17 cellular contexts compared by ENCODE assay signal in genomic region chr1:50973255-50973654, GRCh38. TPM values are rescaled to one million over a fixed set of nuclear protein-coding genes. Genes with fewer than 3 reads are reported as not detected.
DNase-seq lines count a peak whose midpoint lies in the region; ATAC-seq and TF ChIP-seq lines count a peak whose summit lies in the region.
"Had no signal": no experiment of that assay in that cellular context is flagged by ENCODE, and none has a peak within 500 bp of the region (broad histone marks: within the 10 kb centered on the region; RNA-seq: fewer than 3 reads in every experiment).

No MANE protein-coding gene starts in this region.

- H3K4me1 ChIP-seq in gastrocnemius medialis, result peaks cover 30 to 32% of the 10 kb centered on the region in 2 donors

- no peaks in the 10 kb centered on the region for H3K27me3 ChIP-seq in gastrocnemius medialis
- H3K27me3 ChIP-seq in CD4-positive, alpha-beta T cell (ENCODE audit: control insufficient read depth, insufficient read depth, low read length), result peaks cover 10% of the 10 kb centered on the region

- peaks cover 25% of the 10 kb centered on the region for H3K4me1 Mint-ChIP-seq in T-helper 17 cell
- H3K4me1 Mint-ChIP-seq in CD4-positive, alpha-beta T cell (ENCODE audit: low read depth), result peaks cover 34% of the 10 kb centered on the region
- peaks cover 31% of the 10 kb centered on the region for H3K4me1 Mint-ChIP-seq in activated CD4-positive, alpha-beta memory T cell treated with anti-CD3 and anti-CD28 coated beads for 36 hours (ENCODE audit: low read depth)

- no peak overlapping the region for H3K4me3 Mint-ChIP-seq in T-helper 17 cell
- H3K4me3 Mint-ChIP-seq in CD4-positive, alpha-beta T cell, result no peak overlapping the region
- no peak overlapping the region for H3K4me3 Mint-ChIP-seq in activated CD4-positive, alpha-beta memory T cell treated with anti-CD3 and anti-CD28 coated beads for 36 hours
- H3K4me3 Mint-ChIP-seq: activated naive CD4-positive, alpha-beta T cell treated with anti-CD3 and anti-CD28 coated beads, Interleukin-2, amount 10 ng/mL, durations not matched to agents 7 days and 5 days; dendritic cell treated with granulocyte-macrophage colony-stimulating factor and Interleukin-4, amounts not matched to agents 40 ng/mL and 50 ng/mL, for 4 days; mesothelial cell of epicardium had no signal

- no peaks in the 10 kb centered on the region for H3K36me3 ChIP-seq in gastrocnemius medialis

- CTCF ChIA-PET in CD4-positive, alpha-beta T cell (lab: Charles Lee), result interaction anchor here (0.9 kb wide), 1 partner anchor 43 kb away, joined by 3 read pairs; no protein-coding TSS in a partner anchor
- CTCF ChIA-PET in activated CD4-positive, alpha-beta memory T cell treated with anti-CD3 and anti-CD28 coated beads for 36 hours (lab: Charles Lee), result interaction anchor here (0.8 to 1.9 kb wide), 2 partner anchors 100 to 216 kb away, joined by 3 to 7 read pairs; no protein-coding TSS in a partner anchor

- H3K27ac ChIP-seq in gastrocnemius medialis, result peak overlapping the region; percentile 70 to 99 (median 98)
- H3K27ac ChIP-seq in CD4-positive, alpha-beta T cell (ENCODE audit: low read depth, low read length), result no peak overlapping the region
- H3K27ac ChIP-seq: C4-2B had no signal

- ATAC-seq in gastrocnemius medialis (no peak), T-helper 17 cell (no peak)
- ATAC-seq in CD4-positive, alpha-beta T cell (ENCODE audit: poor library complexity), result no peak

- no peaks in the 10 kb centered on the region for H3K9me3 Mint-ChIP-seq in CD4-positive, alpha-beta T cell
- H3K9me3 Mint-ChIP-seq in activated CD4-positive, alpha-beta memory T cell treated with anti-CD3 and anti-CD28 coated beads for 36 hours, result no peaks in the 10 kb centered on the region
- H3K9me3 Mint-ChIP-seq: activated naive CD4-positive, alpha-beta T cell treated with anti-CD3 and anti-CD28 coated beads, Interleukin-2, amount 10 ng/mL, durations not matched to agents 7 days and 5 days; dendritic cell treated with granulocyte-macrophage colony-stimulating factor and Interleukin-4, amounts not matched to agents 40 ng/mL and 50 ng/mL, for 4 days; mesothelial cell of epicardium had no signal

- intact Hi-C loops in gastrocnemius medialis (cut with DNase I; ENCODE audit: low total_unique reads), result loop anchor here (10.0 kb wide), 1 partner anchor 902 kb away; the partner anchor contains the start of gene NRDC
- intact Hi-C loops in CD4-positive, alpha-beta T cell (cut with DNase I, micrococcal nuclease), result loop anchor here in 1 of 2 experiments (10.0 kb wide), 1 partner anchor 542 kb away; the partner anchor contains the start of gene EPS15
- intact Hi-C loops in activated CD4-positive, alpha-beta memory T cell treated with anti-CD3 and anti-CD28 coated beads for 36 hours (cut with micrococcal nuclease), result loop anchor here (10.0 kb wide), 1 partner anchor 222 kb away; no protein-coding TSS in a partner anchor

- TF ChIP-seq CTCF in gastrocnemius medialis (IDR thresholded peaks at IDR 0.05 in 4 of 5, conservative IDR thresholded peaks at IDR 0.05 in 1 of 5), result no peak
- no peak for TF ChIP-seq CTCF in CD4-positive, alpha-beta T cell (IDR thresholded peaks at IDR 0.05)

- no peak for TF ChIP-seq POLR2A in gastrocnemius medialis (IDR thresholded peaks at IDR 0.05)

- H3K27me3 Mint-ChIP-seq in T-helper 17 cell, result peaks cover 8% of the 10 kb centered on the region
- H3K27me3 Mint-ChIP-seq in CD4-positive, alpha-beta T cell, result peaks cover 15% of the 10 kb centered on the region
- H3K27me3 Mint-ChIP-seq in activated CD4-positive, alpha-beta memory T cell treated with anti-CD3 and anti-CD28 coated beads for 36 hours, result peaks cover 40% of the 10 kb centered on the region

- POLR2A ChIA-PET in CD4-positive, alpha-beta T cell (lab: Charles Lee), result interaction anchor here (1.6 kb wide), 1 partner anchor 13 kb away, joined by 5 read pairs; the partner anchor contains the start of gene FAF1
- POLR2A ChIA-PET in activated CD4-positive, alpha-beta memory T cell treated with anti-CD3 and anti-CD28 coated beads for 36 hours (lab: Charles Lee), result no interaction called here

- H3K9me3 ChIP-seq in gastrocnemius medialis, result no peaks in the 10 kb centered on the region
- no peaks in the 10 kb centered on the region for H3K9me3 ChIP-seq in T-helper 17 cell (ENCODE audit: control insufficient read depth, low read length, poor library complexity, severe bottlenecking)
- no peaks in the 10 kb centered on the region for H3K9me3 ChIP-seq in CD4-positive, alpha-beta T cell (ENCODE audit: control insufficient read depth, low read length)

- peak overlapping the region in 2 of 4 donors; percentile 12 to 16 for H3K4me3 ChIP-seq in gastrocnemius medialis
- H3K4me3 ChIP-seq: skin epidermis had no signal

- DNase-seq in EL, result peak; percentile 17
- peak; percentile 19 for DNase-seq in LHCN-M2 (ENCODE audit: low read depth)
- DNase-seq in dedifferentiated amniotic fluid mesenchymal stem cell (ENCODE audit: extremely low spot score), result peak; percentile 9
- DNase-seq in gastrocnemius medialis, result no peak
- no peak for DNase-seq in COR-L47 (lab: John Stamatoyannopoulos, UW)
- no peak for DNase-seq in T-helper 17 cell
- no peak for DNase-seq in CD4-positive, alpha-beta T cell
- no peak for DNase-seq in activated CD4-positive, alpha-beta memory T cell treated with anti-CD3 and anti-CD28 coated beads for 36 hours
- DNase-seq: activated CD4-positive, alpha-beta T cell treated with anti-CD3 and anti-CD28 coated beads for 48 hours; activated naive CD4-positive, alpha-beta T cell treated with anti-CD3 and anti-CD28 coated beads, Interleukin-2, amount 10 ng/mL, durations not matched to agents 7 days and 5 days; activated T-cell treated with anti-CD3 and anti-CD28 coated beads for 4 hours; erythroblast; trophoblast cell had no signal

- H3K36me3 Mint-ChIP-seq in T-helper 17 cell (ENCODE audit: low read depth), result peaks cover 5% of the 10 kb centered on the region
- peaks cover 15% of the 10 kb centered on the region for H3K36me3 Mint-ChIP-seq in CD4-positive, alpha-beta T cell (ENCODE audit: low read depth)
- H3K36me3 Mint-ChIP-seq in activated CD4-positive, alpha-beta memory T cell treated with anti-CD3 and anti-CD28 coated beads for 36 hours, result peaks cover 13% of the 10 kb centered on the region
- H3K36me3 Mint-ChIP-seq: mesothelial cell of epicardium had no signal

- in situ Hi-C loops in gastrocnemius medialis (cut with MboI; ENCODE audit: low sequenced_read_pairs in 4 of 4), result no loop called here

- H3K27ac Mint-ChIP-seq in T-helper 17 cell, result no peak overlapping the region
- H3K27ac Mint-ChIP-seq in CD4-positive, alpha-beta T cell, result no peak overlapping the region
- no peak overlapping the region for H3K27ac Mint-ChIP-seq in activated CD4-positive, alpha-beta memory T cell treated with anti-CD3 and anti-CD28 coated beads for 36 hours
- H3K27ac Mint-ChIP-seq: activated naive CD4-positive, alpha-beta T cell treated with anti-CD3 and anti-CD28 coated beads, Interleukin-2, amount 10 ng/mL, durations not matched to agents 7 days and 5 days; dendritic cell treated with granulocyte-macrophage colony-stimulating factor and Interleukin-4, amounts not matched to agents 40 ng/mL and 50 ng/mL, for 4 days; mesothelial cell of epicardium had no signal

RNA-seq across cellular contexts. Expression of gene CDKN2C, which starts 3.2 kb away (rescaled TPM):
- total RNA-seq in LHCN-M2 (2014; rRNA removed), result 67.9 and 85.2 TPM in 2 replicates
- polyA plus RNA-seq in LHCN-M2 (2012), result 42.9 TPM
- total RNA-seq in gastrocnemius medialis, result 10 to 100 TPM in 1 of 4 donors, 1 to 10 TPM in 3; 3.9 to 16.3 (median 6.3) TPM
- 1 to 10 TPM; 7.7 to 8.2 TPM for total RNA-seq in T-helper 17 cell
- 1 to 10 TPM; 4.3 to 4.9 TPM for total RNA-seq in CD4-positive, alpha-beta T cell
- total RNA-seq in activated CD4-positive, alpha-beta memory T cell treated with anti-CD3 and anti-CD28 coated beads for 36 hours, result 10 to 100 TPM; 15.5 to 16.8 TPM

RNA-seq across cellular contexts. Expression of gene FAF1, which starts 13.2 kb away (rescaled TPM):
- total RNA-seq in LHCN-M2 (2014; rRNA removed), result 65.6 and 71.9 TPM in 2 replicates
- 36.9 TPM for polyA plus RNA-seq in LHCN-M2 (2012)
- 100 to 1,000 TPM in 1 of 4 donors, 10 to 100 TPM in 3; 72.0 to 107 (median 92.0) TPM for total RNA-seq in gastrocnemius medialis
- total RNA-seq in T-helper 17 cell, result 10 to 100 TPM; 45.8 to 50.1 TPM
- 10 to 100 TPM; 43.5 to 44.0 TPM for total RNA-seq in CD4-positive, alpha-beta T cell
- total RNA-seq in activated CD4-positive, alpha-beta memory T cell treated with anti-CD3 and anti-CD28 coated beads for 36 hours, result 10 to 100 TPM; 77.0 to 84.6 TPM

Comparison
In these comparisons a context has a peak if more than half of its experiments do, and no peak if none do; other contexts are left out.
1. DNase-seq: peak in EL (single experiment), LHCN-M2 (single experiment) and dedifferentiated amniotic fluid mesenchymal stem cell (single experiment); none in gastrocnemius medialis (0 of 2), COR-L47 (single experiment), T-helper 17 cell (0 of 3), CD4-positive, alpha-beta T cell (0 of 10) and activated CD4-positive, alpha-beta memory T cell treated with anti-CD3 and anti-CD28 coated beads for 36 hours (single experiment).